ENCODE assay signal across 17 cellular contexts in the genomic region with DNA sequence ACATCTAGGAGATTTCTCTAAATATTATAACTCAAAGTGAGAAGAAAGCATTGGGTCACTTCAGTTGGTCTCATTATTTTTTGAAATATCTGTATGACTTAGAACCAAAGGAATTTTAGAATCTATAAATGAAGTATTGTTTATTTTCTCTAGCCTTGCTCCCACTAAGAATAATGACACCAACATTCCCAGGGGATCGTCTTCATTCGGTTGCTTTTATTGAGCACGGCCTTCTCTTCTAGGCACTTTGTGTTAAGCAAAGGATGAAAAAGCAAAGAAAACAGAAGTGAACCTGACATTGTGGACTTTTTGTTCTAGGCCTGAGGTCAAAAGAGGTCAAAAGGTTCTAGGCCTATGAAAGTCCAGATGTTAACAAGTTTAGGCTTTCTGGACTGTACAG.
DNase-seq lines count a peak whose midpoint lies in the region; ATAC-seq and TF ChIP-seq lines count a peak whose summit lies in the region.
"Had no signal": no experiment of that assay in that cellular context is flagged by ENCODE, and none has a peak within 500 bp of the region (broad histone marks: within the 10 kb centered on the region; RNA-seq: fewer than 3 reads in every experiment).

No MANE protein-coding gene starts in this region.

- peak; percentile 49 for ATAC-seq in left ventricle myocardium superior
- no peak for ATAC-seq in Right ventricle myocardium inferior
- ATAC-seq in HG02840 (IDR thresholded peaks at IDR 0.05; ENCODE audit: low FRiP score, unreplicated experiment): no peak
- ATAC-seq: HepG2 had no signal

- H3K4me2 ChIP-seq in Karpas-422 (ENCODE audit: low read depth, low read length, poor library complexity, severe bottlenecking): peak overlapping the region; percentile 70

- no peaks in the 10 kb centered on the region for H3K9me2 ChIP-seq in Karpas-422 (replicated peaks; ENCODE audit: insufficient read depth, low read length)

- H3K79me2 ChIP-seq in Karpas-422 (ENCODE audit: low read length): no peaks in the 10 kb centered on the region

- peak overlapping the region; percentile 31 for H3K9ac ChIP-seq in Karpas-422 (ENCODE audit: low read length)

- in situ Hi-C loops in astrocyte of the spinal cord (cut with HindIII; ENCODE audit: low sequenced_read_pairs): no loop called here

- 0 out of 2 replicates have a peak overlapping the region, but pooled peaks have one; percentile 2 for H3K4me3 ChIP-seq in Karpas-422 (ENCODE audit: low read length)
- H3K4me3 ChIP-seq in astrocyte of the spinal cord (ENCODE audit: low read depth, low read length): no peak overlapping the region

- DNase-seq in left ventricle myocardium superior (no peak), Right ventricle myocardium inferior (ENCODE audit: missing footprints) (no peak), Karpas-422 (no peak), astrocyte of the spinal cord (ENCODE audit: low read depth, low spot score) (peak; percentile 64), NCI-H187 (lab: John Stamatoyannopoulos, UW) (no peak), HCEC 1CT (no peak)
- DNase-seq: AML-193; Caco-2; CD4-positive, alpha-beta T cell; DMS153; DMS79; GF-D8; GOT3; H7 had no signal

- peak overlapping the region; percentile 91 for H3K27ac ChIP-seq in Karpas-422 (ENCODE audit: low read length)
- H3K27ac ChIP-seq: C4-2B had no signal

- no peak for TF ChIP-seq CTCF in astrocyte of the spinal cord (IDR thresholded peaks at IDR 0.05; ENCODE audit: low read depth, low read length)

- no peaks in the 10 kb centered on the region for H3K27me3 ChIP-seq in Karpas-422 (ENCODE audit: low read length)

- no peaks in the 10 kb centered on the region; the same call in 1 of the 2 replicates for H3K36me3 ChIP-seq in Karpas-422 (ENCODE audit: insufficient read depth, low read length)

- H2AFZ ChIP-seq in Karpas-422 (ENCODE audit: low read length): peak overlapping the region; percentile 33

- H4K20me1 ChIP-seq in Karpas-422 (ENCODE audit: insufficient read depth, low read depth, low read length): no peaks in the 10 kb centered on the region

- H3K9me3 ChIP-seq in Karpas-422 (ENCODE audit: low read length): peaks cover 3% of the 10 kb centered on the region; the same call in 1 of the 2 replicates
- H3K9me3 ChIP-seq: Caco-2 had no signal

- intact Hi-C loops in left ventricle myocardium superior (cut with micrococcal nuclease) (no loop called here), Right ventricle myocardium inferior (cut with DNase I) (no loop called here)

- H3K4me1 ChIP-seq in Karpas-422 (ENCODE audit: low read length): peaks cover 55% of the 10 kb centered on the region
- H3K4me1 ChIP-seq: Caco-2 had no signal
